Comparison of ENCODE assay signal across 1 cellular context in genomic region chr16:19294156-19294649, GRCh38.
TF ChIP-seq lines count a peak whose summit lies in the region.

No MANE protein-coding gene starts in this region.

TF ChIP-seq in GM12878, 131 proteins besides CTCF, POLR2A, EP300 and RAD21 (continued from another document and continues in another):
- no peak for TF ChIP-seq CUX1 (IDR thresholded peaks at IDR 0.05; ENCODE audit: insufficient replicate concordance, low read depth, low read length)
- TF ChIP-seq ZNF217 (IDR thresholded peaks at IDR 0.05): no peak
- peak; percentile 23 for TF ChIP-seq RELA (IDR thresholded peaks at IDR 0.05; ENCODE audit: borderline replicate concordance, partially characterized antibody)
- TF ChIP-seq PAX8 (IDR thresholded peaks at IDR 0.05): no peak
- TF ChIP-seq ZNF687 (IDR thresholded peaks at IDR 0.05): no peak
- TF ChIP-seq PRDM15 (CRISPR knock-in tag; IDR thresholded peaks at IDR 0.05): no peak
- no peak for TF ChIP-seq TCF12 (IDR thresholded peaks at IDR 0.05; ENCODE audit: low read depth, low read length)
- TF ChIP-seq HDAC2 (IDR thresholded peaks at IDR 0.05): no peak
- no peak for TF ChIP-seq ZNF24 (IDR thresholded peaks at IDR 0.05)
- no peak for TF ChIP-seq RCOR1 (conservative IDR thresholded peaks at IDR 0.05; ENCODE audit: low read depth, low read length)
- TF ChIP-seq ZBTB11 (CRISPR knock-in tag; IDR thresholded peaks at IDR 0.05): no peak
- peak; percentile 70; the same call in 1 of the 2 replicates for TF ChIP-seq PML (IDR thresholded peaks at IDR 0.05; ENCODE audit: low read length)
- peak; percentile 20; the same call in 1 of the 2 replicates for TF ChIP-seq TBL1XR1 (IDR thresholded peaks at IDR 0.05; ENCODE audit: low read depth, low read length)
- no peak for TF ChIP-seq ZNF592 (IDR thresholded peaks at IDR 0.05)
- TF ChIP-seq RUNX3 (IDR thresholded peaks at IDR 0.05; ENCODE audit: low read length): peak; percentile 66
- peak; percentile 56; the same call in 1 of the 2 replicates for TF ChIP-seq PAX5 (IDR thresholded peaks at IDR 0.05; ENCODE audit: borderline replicate concordance, low read depth, low read length)
- no peak for TF ChIP-seq MYB (IDR thresholded peaks at IDR 0.05; ENCODE audit: borderline replicate concordance, low read depth, low read length)
- no peak for TF ChIP-seq ZNF622 (IDR thresholded peaks at IDR 0.05)
- TF ChIP-seq SREBF2 (IDR thresholded peaks at IDR 0.05; ENCODE audit: low read length): no peak
- peak; percentile 89 to 91 for TF ChIP-seq IKZF2 (IDR thresholded peaks at IDR 0.05)
- no peak for TF ChIP-seq HSF1 (IDR thresholded peaks at IDR 0.05; ENCODE audit: low read depth, low read length)
- TF ChIP-seq JUNB (IDR thresholded peaks at IDR 0.05): peak; percentile 76
- TF ChIP-seq STAT1 (conservative IDR thresholded peaks at IDR 0.05): no peak
- TF ChIP-seq KDM1A (IDR thresholded peaks at IDR 0.05; ENCODE audit: borderline replicate concordance): no peak
- 0 out of 3 replicates have a peak, but pooled peaks have one; percentile 50 for TF ChIP-seq POU2F2 (IDR thresholded peaks at IDR 0.05; ENCODE audit: borderline replicate concordance, low read depth, low read length)
- TF ChIP-seq HDGF (IDR thresholded peaks at IDR 0.05): no peak
- TF ChIP-seq HCFC1 (IDR thresholded peaks at IDR 0.05; ENCODE audit: low read length): no peak
- TF ChIP-seq MEF2A (IDR thresholded peaks at IDR 0.05; ENCODE audit: insufficient read depth, low read depth, low read length): no peak
- TF ChIP-seq EZH2 (IDR thresholded peaks at IDR 0.05; ENCODE audit: borderline replicate concordance, control insufficient read depth, low read depth, low read length): no peak
- TF ChIP-seq BMI1 (IDR thresholded peaks at IDR 0.05; ENCODE audit: borderline replicate concordance): no peak
- TF ChIP-seq JUND (IDR thresholded peaks at IDR 0.05; ENCODE audit: low read depth, low read length): no peak
- peak; percentile 48; the same call in 1 of the 2 replicates for TF ChIP-seq FOXM1 (IDR thresholded peaks at IDR 0.05; ENCODE audit: low read depth, low read length)
- TF ChIP-seq EGR1 (IDR thresholded peaks at IDR 0.05; ENCODE audit: borderline replicate concordance in 1 of 2, low read depth in 2 of 2, low read length in 2 of 2): peak in 1 of 2 experiments; percentile 49; a peak in 1 of 3 replicates
- no peak for TF ChIP-seq NR2C2 (IDR thresholded peaks at IDR 0.05; ENCODE audit: borderline replicate concordance, control insufficient read depth, insufficient read length, low read depth)
- no peak for TF ChIP-seq YBX1 (IDR thresholded peaks at IDR 0.05)
- TF ChIP-seq STAT3 (IDR thresholded peaks at IDR 0.05; ENCODE audit: low read depth, low read length): no peak
- no peak for TF ChIP-seq ELK1 (IDR thresholded peaks at IDR 0.05; ENCODE audit: low read depth, low read length)
